Comparison of ENCODE assay signal across 18 cellular contexts in genomic region chr10:74500806-74501205, GRCh38.
A peak's percentile ranks its signal among the peaks of the same experiment; 100 is the strongest.
DNase-seq lines count a peak whose midpoint lies in the region; ATAC-seq, FAIRE-seq and TF ChIP-seq lines count a peak whose summit lies in the region.
"Had no signal": no experiment of that assay in that cellular context is flagged by ENCODE, and none has a peak within 500 bp of the region (broad histone marks: within the 10 kb centered on the region; RNA-seq: fewer than 3 reads in every experiment).

No MANE protein-coding gene starts in this region.

- peak; percentile 91 for FAIRE-seq in endometrium (lab: Jason Lieb, UNC)

- ATAC-seq in activated CD4-positive, alpha-beta T cell treated with anti-CD3 and anti-CD28 coated beads for 36 hours, result no peak
- no peak for ATAC-seq in gastroesophageal sphincter
- ATAC-seq in WTC11, result no peak

- H3K9me3 ChIP-seq in gastroesophageal sphincter, result no peaks in the 10 kb centered on the region
- H3K9me3 ChIP-seq: colonic mucosa, neutrophil had no signal

- no peak for TF ChIP-seq POLR2A in gastroesophageal sphincter (IDR thresholded peaks at IDR 0.05)

- in situ Hi-C loops in brain microvascular endothelial cell (cut with HindIII; ENCODE audit: low pct_ligation_motif_present, low sequenced_read_pairs), result no loop called here

- no peaks in the 10 kb centered on the region for H3K36me3 ChIP-seq in brain microvascular endothelial cell (replicated peaks)
- H3K36me3 ChIP-seq in gastroesophageal sphincter, result no peaks in the 10 kb centered on the region
- H3K36me3 ChIP-seq: colonic mucosa, neutrophil had no signal

- no peak overlapping the region for H3K4me3 Mint-ChIP-seq in activated CD4-positive, alpha-beta T cell treated with anti-CD3 and anti-CD28 coated beads for 36 hours
- H3K4me3 Mint-ChIP-seq in osteocyte (ENCODE audit: unreplicated experiment) (no peak overlapping the region), WTC11 (no peak overlapping the region)
- H3K4me3 Mint-ChIP-seq: activated naive CD8-positive, alpha-beta T cell treated with anti-CD3 and anti-CD28 coated beads, Interleukin-2, amount 10 ng/mL, durations not matched to agents 7 days and 5 days had no signal

- peaks cover 18% of the 10 kb centered on the region for H3K9me3 Mint-ChIP-seq in activated CD4-positive, alpha-beta T cell treated with anti-CD3 and anti-CD28 coated beads for 36 hours (ENCODE audit: low read depth)
- H3K9me3 Mint-ChIP-seq in osteocyte (ENCODE audit: unreplicated experiment) (peaks cover 5% of the 10 kb centered on the region), WTC11 (peaks cover 23% of the 10 kb centered on the region)

- DNase-seq in activated CD4-positive, alpha-beta T cell treated with anti-CD3 and anti-CD28 coated beads for 36 hours, result no peak
- DNase-seq in activated CD4-positive, alpha-beta T cell treated with anti-CD3 and anti-CD28 coated beads for 4 hours, result no peak
- DNase-seq in M059J (ENCODE audit: low read depth) (peak; percentile 42), osteocyte (ENCODE audit: extremely low spot score, unreplicated experiment) (no peak), brain microvascular endothelial cell (no peak), WTC11 (ENCODE audit: low spot score) (no peak)
- DNase-seq: activated naive CD8-positive, alpha-beta T cell treated with anti-CD3 and anti-CD28 coated beads, Interleukin-2, amount 10 ng/mL, durations not matched to agents 7 days and 5 days; Calu3; colonic mucosa; KG1; mesendoderm; NCI-H446; stimulated activated naive CD4-positive, alpha-beta T cell had no signal

- H3K4me1 ChIP-seq in gastroesophageal sphincter, result peaks cover 0 to 16% (median 9%) of the 10 kb centered on the region in 3 donors
- H3K4me1 ChIP-seq: colonic mucosa had no signal

- CTCF ChIA-PET in activated CD4-positive, alpha-beta T cell treated with anti-CD3 and anti-CD28 coated beads for 36 hours (lab: Charles Lee), result interaction anchor here (1.2 kb wide), 1 partner anchor 13 kb away, joined by 3 read pairs; no protein-coding TSS in a partner anchor
- CTCF ChIA-PET in WTC11 (lab: Charles Lee), result no interaction called here

- peaks cover 47% of the 10 kb centered on the region for H3K4me1 Mint-ChIP-seq in activated CD4-positive, alpha-beta T cell treated with anti-CD3 and anti-CD28 coated beads for 36 hours
- H3K4me1 Mint-ChIP-seq in osteocyte (ENCODE audit: unreplicated experiment) (peaks cover 41% of the 10 kb centered on the region), WTC11 (0 out of 2 replicates have a peak, but pooled peaks cover 5% of the 10 kb centered on the region)

- intact Hi-C loops in activated CD4-positive, alpha-beta T cell treated with anti-CD3 and anti-CD28 coated beads for 36 hours (cut with DNase I, micrococcal nuclease), result loop anchor here (1.0 to 10.0 kb wide), 6 partner anchors 50 to 514 kb away; partner anchors contain the start of gene KAT6B (in 1 of the 2)

- peaks cover 56% of the 10 kb centered on the region for H3K36me3 Mint-ChIP-seq in activated CD4-positive, alpha-beta T cell treated with anti-CD3 and anti-CD28 coated beads for 36 hours (ENCODE audit: low read depth)
- H3K36me3 Mint-ChIP-seq in osteocyte (ENCODE audit: unreplicated experiment) (peaks cover 8% of the 10 kb centered on the region), WTC11 (peaks cover 9% of the 10 kb centered on the region)

- no peaks in the 10 kb centered on the region for H3K27me3 Mint-ChIP-seq in activated CD4-positive, alpha-beta T cell treated with anti-CD3 and anti-CD28 coated beads for 36 hours
- H3K27me3 Mint-ChIP-seq in osteocyte (ENCODE audit: unreplicated experiment) (no peaks in the 10 kb centered on the region), WTC11 (ENCODE audit: low read depth) (no peaks in the 10 kb centered on the region)
- H3K27me3 Mint-ChIP-seq: activated naive CD8-positive, alpha-beta T cell treated with anti-CD3 and anti-CD28 coated beads, Interleukin-2, amount 10 ng/mL, durations not matched to agents 7 days and 5 days had no signal

- H3K27me3 ChIP-seq in brain microvascular endothelial cell (replicated peaks), result no peaks in the 10 kb centered on the region
- H3K27me3 ChIP-seq in gastroesophageal sphincter, result no peaks in the 10 kb centered on the region
- H3K27me3 ChIP-seq: colonic mucosa, neutrophil had no signal

- TF ChIP-seq CTCF in osteocyte (IDR thresholded peaks at IDR 0.05), result no peak
- TF ChIP-seq CTCF in brain microvascular endothelial cell (IDR thresholded peaks at IDR 0.05; ENCODE audit: low read depth, low read length, missing control alignments), result no peak
- TF ChIP-seq CTCF in gastroesophageal sphincter (IDR thresholded peaks at IDR 0.05), result no peak
- TF ChIP-seq CTCF in WTC11 (IDR thresholded peaks at IDR 0.05), result no peak

- POLR2A ChIA-PET in activated CD4-positive, alpha-beta T cell treated with anti-CD3 and anti-CD28 coated beads for 36 hours (lab: Charles Lee), result interaction anchor here (1.0 kb wide), 1 partner anchor 86 kb away, joined by 3 read pairs; no protein-coding TSS in a partner anchor
- POLR2A ChIA-PET in WTC11 (lab: Charles Lee), result no interaction called here

- H3K4me3 ChIP-seq in brain microvascular endothelial cell (ENCODE audit: low read depth, low read length), result no peak overlapping the region
- no peak overlapping the region for H3K4me3 ChIP-seq in gastroesophageal sphincter
- H3K4me3 ChIP-seq: colonic mucosa, SK-N-MC had no signal

- peak overlapping the region; percentile 59 for H3K27ac Mint-ChIP-seq in activated CD4-positive, alpha-beta T cell treated with anti-CD3 and anti-CD28 coated beads for 36 hours
- peak overlapping the region; percentile 33 for H3K27ac Mint-ChIP-seq in osteocyte (ENCODE audit: unreplicated experiment)
- H3K27ac Mint-ChIP-seq in WTC11, result no peak overlapping the region
- H3K27ac Mint-ChIP-seq: activated naive CD8-positive, alpha-beta T cell treated with anti-CD3 and anti-CD28 coated beads, Interleukin-2, amount 10 ng/mL, durations not matched to agents 7 days and 5 days had no signal

- H3K27ac ChIP-seq in brain microvascular endothelial cell (no peak overlapping the region), gastroesophageal sphincter (peak overlapping the region in 1 of 4 donors; percentile 16)
- H3K27ac ChIP-seq: 22Rv1, colonic mucosa, neutrophil, SK-N-MC had no signal

- no peak for TF ChIP-seq EP300 in gastroesophageal sphincter (IDR thresholded peaks at IDR 0.05)

TF ChIP-seq in WTC11, 78 proteins besides CTCF, POLR2A, EP300 and RAD21 (continues in another document):
- TF ChIP-seq MYBL2 (CRISPR knock-in tag; IDR thresholded peaks at IDR 0.05) (no peak), CREM (CRISPR knock-in tag; IDR thresholded peaks at IDR 0.05) (no peak), ATF3 (CRISPR knock-in tag; conservative IDR thresholded peaks at IDR 0.05) (no peak), ETV6 (CRISPR knock-in tag; IDR thresholded peaks at IDR 0.05) (no peak), PREB (CRISPR knock-in tag; IDR thresholded peaks at IDR 0.05; ENCODE audit: borderline replicate concordance) (no peak), ZNF138 (CRISPR knock-in tag; conservative IDR thresholded peaks at IDR 0.05) (no peak), ZNF396 (CRISPR knock-in tag; IDR thresholded peaks at IDR 0.05; ENCODE audit: borderline replicate concordance) (no peak), ZNF281 (CRISPR knock-in tag; IDR thresholded peaks at IDR 0.05) (no peak), PRRX2 (CRISPR knock-in tag; IDR thresholded peaks at IDR 0.05) (no peak), ZSCAN18 (CRISPR knock-in tag; IDR thresholded peaks at IDR 0.05) (no peak), ZNF263 (CRISPR knock-in tag; IDR thresholded peaks at IDR 0.05; ENCODE audit: low read depth) (no peak)
